22 cellular contexts compared by ENCODE assay signal in the genomic region with DNA sequence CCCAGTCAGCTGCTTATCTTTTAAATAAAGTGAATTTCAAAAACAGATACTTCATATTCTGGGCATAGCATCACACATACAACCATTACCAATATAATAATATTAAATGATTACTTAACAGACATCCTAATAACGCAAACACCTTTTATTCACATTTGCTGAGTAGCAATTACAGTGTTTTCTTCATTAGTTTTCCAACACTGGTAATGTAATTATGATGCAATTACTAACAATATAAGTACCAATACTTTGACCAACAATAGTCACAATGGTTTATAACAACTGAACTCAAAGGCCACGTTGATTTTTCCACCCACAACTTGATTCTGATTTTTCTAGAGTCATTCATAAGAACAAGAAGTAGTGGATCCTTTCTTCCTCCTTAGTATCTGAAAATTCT.
DNase-seq lines count a peak whose midpoint lies in the region; ATAC-seq, FAIRE-seq and TF ChIP-seq lines count a peak whose summit lies in the region.
"Had no signal": no experiment of that assay in that cellular context is flagged by ENCODE, and none has a peak within 500 bp of the region (broad histone marks: within the 10 kb centered on the region; RNA-seq: fewer than 3 reads in every experiment).

No MANE protein-coding gene starts in this region.

- H3K36me3 ChIP-seq in OCI-LY7 (ENCODE audit: insufficient read depth, low read length) (no peaks in the 10 kb centered on the region; the same call in 1 of the 2 replicates), K562 (ENCODE audit: control insufficient read depth, insufficient read depth, low read length) (no peaks in the 10 kb centered on the region; the same call in 2 of the 3 replicates)

- H3K27me3 ChIP-seq in K562 (ENCODE audit: control insufficient read depth in 2 of 2, insufficient read depth in 2 of 2, low read length in 2 of 2), result no peaks in the 10 kb centered on the region
- H3K27me3 ChIP-seq: BLaER1 had no signal

- peak overlapping the region; percentile 17 for H3K27ac Mint-ChIP-seq in activated T-cell treated with anti-CD3 and anti-CD28 coated beads, Interleukin-2, amount 50 U/mL, for 72 hours
- H3K27ac Mint-ChIP-seq: B cell; CD4-positive, CD25-positive, alpha-beta regulatory T cell; CD8-positive, alpha-beta T cell had no signal

- intact Hi-C loops in OCI-LY7 (cut with micrococcal nuclease; ENCODE audit: unreplicated experiment) (no loop called here), K562 (cut with micrococcal nuclease) (no loop called here)

- WGBS in K562 (ENCODE audit: insufficient coverage, low coverage, missing lambda C conversion rate), result 70% methylated on average over 2 of the region's 2 CpGs

- POLR2A ChIA-PET in OCI-LY7 (lab: Charles Lee), result interaction anchor here (1.1 kb wide), 1 partner anchor 12 kb away, joined by 3 read pairs; no protein-coding TSS in a partner anchor
- POLR2A ChIA-PET in K562 (lab: Yijun Ruan, JAX), result no interaction called here

- peaks cover 3 to 11% of the 10 kb centered on the region in 2 donors for H3K36me3 Mint-ChIP-seq in activated T-cell treated with anti-CD3 and anti-CD28 coated beads, Interleukin-2, amount 50 U/mL, for 72 hours (ENCODE audit: insufficient read depth in 2 of 2)

- no peak for TF ChIP-seq RAD21 in K562 (CRISPR knock-in tag; conservative IDR thresholded peaks at IDR 0.05 in 1 of 2, IDR thresholded peaks at IDR 0.05 in 1 of 2)

- no peak overlapping the region for H3K9ac ChIP-seq in K562 (ENCODE audit: insufficient read depth in 1 of 2, low read depth in 2 of 2, low read length in 2 of 2)
- H3K9ac ChIP-seq: BLaER1, GM23248 had no signal

- TF ChIP-seq CTCF in OCI-LY7 (conservative IDR thresholded peaks at IDR 0.05; ENCODE audit: low read length), result no peak
- TF ChIP-seq CTCF in K562 (IDR thresholded peaks at IDR 0.05 in 2 of 3, conservative IDR thresholded peaks at IDR 0.05 in 1 of 3; ENCODE audit: insufficient read depth in 2 of 3, low read depth in 1 of 3, low read length in 3 of 3), result no peak

- DNase-seq in activated T-cell treated with anti-CD3 and anti-CD28 coated beads, Interleukin-2, amount 50 U/mL, for 72 hours, result no peak
- DNase-seq in activated T-cell treated with anti-CD3 and anti-CD28 coated beads for 4 hours (no peak), OCI-LY7 (ENCODE audit: low spot score) (no peak), K562 (ENCODE audit: extremely low read depth in 1 of 4, low spot score in 3 of 4) (no peak)
- DNase-seq: Caco-2; CD4-positive, CD25-positive, alpha-beta regulatory T cell; CD8-positive, alpha-beta T cell; DMS153; EL; GDM1; GM23248; H7; HCEC 1CT had no signal

- H4K20me1 ChIP-seq in OCI-LY7 (ENCODE audit: insufficient read depth, low read length) (no peaks in the 10 kb centered on the region), K562 (replicated peaks; ENCODE audit: control insufficient read depth, insufficient read depth, low read length) (no peaks in the 10 kb centered on the region)
- H4K20me1 ChIP-seq: BLaER1 had no signal

- H3K4me1 ChIP-seq in OCI-LY7 (ENCODE audit: insufficient read depth, low read length, poor library complexity, severe bottlenecking) (peaks cover 43% of the 10 kb centered on the region), K562 (replicated peaks in 1 of 2; ENCODE audit: control insufficient read depth in 2 of 2, insufficient read depth in 2 of 2, low read length in 2 of 2) (peaks cover 4 to 37% of the 10 kb centered on the region in 2 experiments; a peak in 4 of 5 replicates)
- H3K4me1 ChIP-seq: Caco-2 had no signal

- no peaks in the 10 kb centered on the region for H3K9me3 Mint-ChIP-seq in activated T-cell treated with anti-CD3 and anti-CD28 coated beads, Interleukin-2, amount 50 U/mL, for 72 hours
- H3K9me3 Mint-ChIP-seq: CD4-positive, CD25-positive, alpha-beta regulatory T cell; CD8-positive, alpha-beta T cell had no signal

- 0 out of 2 replicates have a peak overlapping the region, but pooled peaks have one; percentile 12 for H2AFZ ChIP-seq in OCI-LY7 (ENCODE audit: low read length)
- H2AFZ ChIP-seq in K562 (ENCODE audit: low read depth, low read length), result no peak overlapping the region
- H2AFZ ChIP-seq: GM23248 had no signal

- peaks cover 4% of the 10 kb centered on the region for H3K27me3 Mint-ChIP-seq in activated T-cell treated with anti-CD3 and anti-CD28 coated beads, Interleukin-2, amount 50 U/mL, for 72 hours (ENCODE audit: low read depth)
- H3K27me3 Mint-ChIP-seq: B cell; CD4-positive, CD25-positive, alpha-beta regulatory T cell had no signal

- no peak for ATAC-seq in activated T-cell treated with anti-CD3 and anti-CD28 coated beads, Interleukin-2, amount 50 U/mL, for 72 hours (replicated peaks in 1 of 2)
- ATAC-seq in K562 (no peak), HG03565 (IDR thresholded peaks at IDR 0.05; ENCODE audit: unreplicated experiment) (no peak), HG03095 (IDR thresholded peaks at IDR 0.05; ENCODE audit: unreplicated experiment) (no peak)
- ATAC-seq: CD8-positive, alpha-beta T cell; GM12878 had no signal

- H3K4me3 ChIP-seq in OCI-LY7 (ENCODE audit: low read depth, low read length, poor library complexity, severe bottlenecking) (no peak overlapping the region), K562 (no peak overlapping the region)
- H3K4me3 ChIP-seq: BLaER1, GM12878, GM23248 had no signal

- TF ChIP-seq POLR2A in K562 (conservative IDR thresholded peaks at IDR 0.05), result no peak

- H3K9me1 ChIP-seq in K562 (ENCODE audit: control insufficient read depth, insufficient read depth, low read length), result no peaks in the 10 kb centered on the region

- H3K9me2 ChIP-seq in OCI-LY7 (ENCODE audit: insufficient read depth, low read length), result no peaks in the 10 kb centered on the region

- no peak for TF ChIP-seq EP300 in K562 (IDR thresholded peaks at IDR 0.05; ENCODE audit: low read length)

- CTCF ChIA-PET in OCI-LY7 (lab: Charles Lee; ENCODE audit: unreplicated experiment) (no interaction called here), K562 (lab: Yijun Ruan, JAX; ENCODE audit: low intra/inter-chr PET ratio) (no interaction called here)

- H3K27ac ChIP-seq in OCI-LY7 (ENCODE audit: low read depth, low read length, poor library complexity, severe bottlenecking) (no peak overlapping the region), K562 (ENCODE audit: extremely low read depth, low read depth, low read length) (no peak overlapping the region)
- H3K27ac ChIP-seq: 22Rv1, BLaER1, C4-2B, GM23248 had no signal

- H3K4me1 Mint-ChIP-seq in activated T-cell treated with anti-CD3 and anti-CD28 coated beads, Interleukin-2, amount 50 U/mL, for 72 hours (ENCODE audit: low read depth), result peaks cover 20% of the 10 kb centered on the region

- FAIRE-seq in K562 (lab: Jason Lieb, UNC), result peak; percentile 48
- FAIRE-seq: GM12878, GM19239, H1 had no signal

- no peaks in the 10 kb centered on the region for H3K9me3 ChIP-seq in OCI-LY7 (ENCODE audit: low read length)
- H3K9me3 ChIP-seq in K562 (replicated peaks; ENCODE audit: control insufficient read depth, insufficient read depth, low read depth, low read length), result no peaks in the 10 kb centered on the region
- H3K9me3 ChIP-seq: Caco-2 had no signal

- BruUV-seq in OCI-LY7 (replicated peaks; lab: Mats Ljungman, UMichigan) (no TSS peak), K562 (replicated peaks; lab: Mats Ljungman, UMichigan) (no TSS peak)

- H3K4me3 Mint-ChIP-seq in activated T-cell treated with anti-CD3 and anti-CD28 coated beads, Interleukin-2, amount 50 U/mL, for 72 hours, result no peak overlapping the region
- H3K4me3 Mint-ChIP-seq: B cell; CD4-positive, CD25-positive, alpha-beta regulatory T cell; CD8-positive, alpha-beta T cell had no signal

- no peaks in the 10 kb centered on the region for H3K79me2 ChIP-seq in OCI-LY7 (ENCODE audit: insufficient read depth, low read depth, low read length)
- no peaks in the 10 kb centered on the region for H3K79me2 ChIP-seq in K562 (ENCODE audit: control insufficient read depth, insufficient read depth, low read length)

- no peak overlapping the region for H3K4me2 ChIP-seq in OCI-LY7 (ENCODE audit: low read length)
- no peak overlapping the region for H3K4me2 ChIP-seq in K562 (ENCODE audit: insufficient read depth, low read length)
- H3K4me2 ChIP-seq: BLaER1 had no signal

- in situ Hi-C loops in K562 (cut with MboI), result no loop called here

TF ChIP-seq in K562, 482 proteins besides CTCF, POLR2A, EP300 and RAD21 (continues in another document):
- TF ChIP-seq ILF3 (IDR thresholded peaks at IDR 0.05; ENCODE audit: borderline replicate concordance) (no peak), NR2C1 (IDR thresholded peaks at IDR 0.05) (no peak), NR2C1 (tag; IDR thresholded peaks at IDR 0.05) (no peak), ZNF316 (IDR thresholded peaks at IDR 0.05) (peak; percentile 43; the same call in 1 of the 2 replicates)
- TF ChIP-seq, protein P1, sequence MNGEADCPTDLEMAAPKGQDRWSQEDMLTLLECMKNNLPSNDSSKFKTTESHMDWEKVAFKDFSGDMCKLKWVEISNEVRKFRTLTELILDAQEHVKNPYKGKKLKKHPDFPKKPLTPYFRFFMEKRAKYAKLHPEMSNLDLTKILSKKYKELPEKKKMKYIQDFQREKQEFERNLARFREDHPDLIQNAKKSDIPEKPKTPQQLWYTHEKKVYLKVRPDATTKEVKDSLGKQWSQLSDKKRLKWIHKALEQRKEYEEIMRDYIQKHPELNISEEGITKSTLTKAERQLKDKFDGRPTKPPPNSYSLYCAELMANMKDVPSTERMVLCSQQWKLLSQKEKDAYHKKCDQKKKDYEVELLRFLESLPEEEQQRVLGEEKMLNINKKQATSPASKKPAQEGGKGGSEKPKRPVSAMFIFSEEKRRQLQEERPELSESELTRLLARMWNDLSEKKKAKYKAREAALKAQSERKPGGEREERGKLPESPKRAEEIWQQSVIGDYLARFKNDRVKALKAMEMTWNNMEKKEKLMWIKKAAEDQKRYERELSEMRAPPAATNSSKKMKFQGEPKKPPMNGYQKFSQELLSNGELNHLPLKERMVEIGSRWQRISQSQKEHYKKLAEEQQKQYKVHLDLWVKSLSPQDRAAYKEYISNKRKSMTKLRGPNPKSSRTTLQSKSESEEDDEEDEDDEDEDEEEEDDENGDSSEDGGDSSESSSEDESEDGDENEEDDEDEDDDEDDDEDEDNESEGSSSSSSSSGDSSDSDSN (IDR thresholded peaks at IDR 0.05; ENCODE audit: borderline replicate concordance in 1 of 2, low read depth in 2 of 2, low read length in 2 of 2), result no peak
